1 cellular context compared by ENCODE assay signal in genomic region chr20:17859002-17859615, GRCh38.
TF ChIP-seq lines count a peak whose summit lies in the region.

No MANE protein-coding gene starts in this region.

TF ChIP-seq in HepG2, 621 proteins besides CTCF, POLR2A, EP300 and RAD21 (continued from another document and continues in another):
- peak; percentile 100 for TF ChIP-seq ZNF609 (CRISPR knock-in tag; IDR thresholded peaks at IDR 0.05; ENCODE audit: borderline replicate concordance)
- TF ChIP-seq ZNF598 (CRISPR knock-in tag; IDR thresholded peaks at IDR 0.05; ENCODE audit: borderline replicate concordance) = peak; percentile 56; the same call in 1 of the 2 replicates
- peak; percentile 97; the same call in 1 of the 2 replicates for TF ChIP-seq ZNF670 (CRISPR knock-in tag; IDR thresholded peaks at IDR 0.05; ENCODE audit: borderline replicate concordance)
- TF ChIP-seq ZNF678 (CRISPR knock-in tag; IDR thresholded peaks at IDR 0.05) = peak; percentile 88; the same call in 1 of the 2 replicates
- peak; percentile 85 for TF ChIP-seq CHD4 (IDR thresholded peaks at IDR 0.05; ENCODE audit: borderline replicate concordance, low read length)
- no peak for TF ChIP-seq HDAC6 (IDR thresholded peaks at IDR 0.05; ENCODE audit: low read depth, low read length)
- TF ChIP-seq ZBTB33 (CRISPR knock-in tag; IDR thresholded peaks at IDR 0.05) = peak; percentile 94
- TF ChIP-seq MAFK (conservative IDR thresholded peaks at IDR 0.05 in 1 of 2, IDR thresholded peaks at IDR 0.05 in 1 of 2; ENCODE audit: low read length in 2 of 2) = no peak
- TF ChIP-seq HNF1A (IDR thresholded peaks at IDR 0.05; ENCODE audit: low read depth) = peak; percentile 87
- peak; percentile 98 for TF ChIP-seq HNF1A (CRISPR knock-in tag; IDR thresholded peaks at IDR 0.05; ENCODE audit: borderline replicate concordance)
- TF ChIP-seq SRSF4 (IDR thresholded peaks at IDR 0.05; ENCODE audit: low read depth, low read length, poor library complexity, severe bottlenecking) = no peak
- TF ChIP-seq ZNF446 (CRISPR knock-in tag; IDR thresholded peaks at IDR 0.05) = no peak
- peak; percentile 93 for TF ChIP-seq ZFP82 (CRISPR knock-in tag; IDR thresholded peaks at IDR 0.05; ENCODE audit: borderline replicate concordance)
- TF ChIP-seq NCOA1 (CRISPR knock-in tag; IDR thresholded peaks at IDR 0.05) = peak; percentile 100
- 0 out of 2 replicates have a peak, but pooled peaks have one; percentile 74 for TF ChIP-seq NCOA5 (CRISPR knock-in tag; IDR thresholded peaks at IDR 0.05)
- peak; percentile 98 for TF ChIP-seq ZMYM3 (CRISPR knock-in tag; IDR thresholded peaks at IDR 0.05)
- TF ChIP-seq ZNF503 (CRISPR knock-in tag; IDR thresholded peaks at IDR 0.05) = peak; percentile 99
- peak; percentile 89; the same call in 1 of the 2 replicates for TF ChIP-seq GZF1 (CRISPR knock-in tag; IDR thresholded peaks at IDR 0.05)
- TF ChIP-seq THAP7 (CRISPR knock-in tag; IDR thresholded peaks at IDR 0.05) = peak; percentile 85
- TF ChIP-seq ZNF142 (CRISPR knock-in tag; IDR thresholded peaks at IDR 0.05) = no peak
- TF ChIP-seq PITX1 (CRISPR knock-in tag; IDR thresholded peaks at IDR 0.05) = peak; percentile 99
- TF ChIP-seq RXRB (CRISPR knock-in tag; IDR thresholded peaks at IDR 0.05; ENCODE audit: borderline replicate concordance) = peak; percentile 100
- TF ChIP-seq RFX3 (CRISPR knock-in tag; IDR thresholded peaks at IDR 0.05) = peak; percentile 63
- peak; percentile 96 for TF ChIP-seq NR2C2 (CRISPR knock-in tag; IDR thresholded peaks at IDR 0.05; ENCODE audit: borderline replicate concordance)
- TF ChIP-seq BRF2 (CRISPR knock-in tag; IDR thresholded peaks at IDR 0.05) = peak; percentile 98
- peak; percentile 38; the same call in 1 of the 2 replicates for TF ChIP-seq ZNF3 (CRISPR knock-in tag; IDR thresholded peaks at IDR 0.05)
- peak; percentile 88; the same call in 1 of the 2 replicates for TF ChIP-seq ZNF362 (CRISPR knock-in tag; IDR thresholded peaks at IDR 0.05; ENCODE audit: borderline replicate concordance)
- peak; percentile 99 for TF ChIP-seq CBFB (CRISPR knock-in tag; IDR thresholded peaks at IDR 0.05)
- peak; percentile 96 for TF ChIP-seq ZNF576 (CRISPR knock-in tag; IDR thresholded peaks at IDR 0.05)
- no peak; the same call in 1 of the 2 replicates for TF ChIP-seq MEIS1 (CRISPR knock-in tag; IDR thresholded peaks at IDR 0.05; ENCODE audit: borderline replicate concordance)
- TF ChIP-seq GATAD2A (CRISPR knock-in tag; IDR thresholded peaks at IDR 0.05) = peak; percentile 100
- no peak for TF ChIP-seq THAP8 (CRISPR knock-in tag; IDR thresholded peaks at IDR 0.05; ENCODE audit: borderline replicate concordance)
